In genomic region chr17:50612281-50612680, GRCh38 we compare ENCODE assay signal across 8 cellular contexts.
"Had no signal": no experiment of that assay in that cellular context is flagged by ENCODE, and none has a peak within 500 bp of the region (broad histone marks: within the 10 kb centered on the region; RNA-seq: fewer than 3 reads in every experiment).

No MANE protein-coding gene starts in this region.

- H3K27ac Mint-ChIP-seq: HFFc6 had no signal

- H3K9me3 Mint-ChIP-seq: H9, HFFc6 had no signal

- H3K4me3 ChIP-seq: GM23248 had no signal

- H3K9ac ChIP-seq: GM23248 had no signal

- DNase-seq: GOT3, H9, HCEC 1CT, HFFc6, KBM-7 had no signal

- H2AFZ ChIP-seq: GM23248 had no signal

- H3K4me3 Mint-ChIP-seq: H9, HFFc6 had no signal

- FAIRE-seq: H54 had no signal

- H3K27ac ChIP-seq: GM23248, HL-60 had no signal
